ENCODE assay signal across 8 cellular contexts in the genomic region with DNA sequence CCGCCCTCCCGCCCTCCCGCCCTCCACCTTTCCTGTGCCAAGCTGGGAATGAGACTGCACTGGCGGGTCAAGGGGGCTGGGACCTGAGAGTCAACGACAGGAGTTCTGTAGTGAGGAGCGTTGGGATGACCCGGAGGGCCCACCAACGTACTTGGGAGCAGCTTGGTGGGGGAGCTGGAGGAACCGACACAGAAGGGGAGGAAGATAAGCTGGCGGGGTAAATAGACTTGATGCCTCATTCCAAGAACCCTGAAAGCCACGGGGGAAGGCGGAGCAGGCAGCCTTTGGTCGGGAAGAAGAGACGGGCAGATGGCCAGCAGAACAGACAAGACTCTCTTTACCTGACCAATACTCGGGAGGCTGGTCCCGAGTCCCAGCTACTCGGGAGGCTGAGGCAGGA. TPM values are rescaled to one million over a fixed set of nuclear protein-coding genes. Genes with fewer than 3 reads are reported as not detected.
DNase-seq lines count a peak whose midpoint lies in the region; ATAC-seq, FAIRE-seq and TF ChIP-seq lines count a peak whose summit lies in the region.

No MANE protein-coding gene starts in this region.

- H3K4me3 Mint-ChIP-seq in progenitor cell of endocrine pancreas (ENCODE audit: low read depth), result peak overlapping the region; percentile 76

- H3K9me3 Mint-ChIP-seq in progenitor cell of endocrine pancreas (ENCODE audit: low read depth), result no peaks in the 10 kb centered on the region

- TF ChIP-seq CTCF in RWPE2 (IDR thresholded peaks at IDR 0.05; ENCODE audit: poor library complexity, severe bottlenecking), result no peak
- TF ChIP-seq CTCF in progenitor cell of endocrine pancreas (IDR thresholded peaks at IDR 0.05; ENCODE audit: unreplicated experiment), result no peak

- no peak overlapping the region for H3K27ac ChIP-seq in RWPE2 (ENCODE audit: poor library complexity, severe bottlenecking)
- no peak overlapping the region for H3K27ac ChIP-seq in esophagus (ENCODE audit: low read depth in 2 of 2, low read length in 1 of 2)

- H3K4me3 ChIP-seq in RWPE2 (ENCODE audit: severe bottlenecking) (peak overlapping the region; percentile 39), esophagus (ENCODE audit: low read depth in 1 of 2, low read length in 2 of 2) (peak overlapping the region; percentile 35 to 54)

- no peaks in the 10 kb centered on the region for H3K36me3 Mint-ChIP-seq in progenitor cell of endocrine pancreas (ENCODE audit: insufficient read depth)

- ATAC-seq in RWPE2 (ENCODE audit: low read depth), result no peak; the same call in 2 of the 3 replicates

- H3K27ac Mint-ChIP-seq in progenitor cell of endocrine pancreas, result no peak overlapping the region

- H3K27me3 Mint-ChIP-seq in progenitor cell of endocrine pancreas, result peaks cover 29% of the 10 kb centered on the region

- H3K36me3 ChIP-seq in RWPE2 (ENCODE audit: low read depth), result no peaks in the 10 kb centered on the region
- no peaks in the 10 kb centered on the region for H3K36me3 ChIP-seq in esophagus (ENCODE audit: control insufficient read depth in 2 of 2, insufficient read depth in 2 of 2, low read length in 1 of 2)

- peaks cover 11% of the 10 kb centered on the region for H3K4me1 Mint-ChIP-seq in progenitor cell of endocrine pancreas (ENCODE audit: low read depth)

- 11 to 15% methylated on average over 17 of the region's 17 CpGs for WGBS in esophagus, 2 donors

- H3K4me1 ChIP-seq in RWPE2 (ENCODE audit: insufficient read depth, poor library complexity, severe bottlenecking) (no peaks in the 10 kb centered on the region), esophagus (ENCODE audit: control insufficient read depth in 2 of 2, insufficient read depth in 2 of 2, low read length in 1 of 2) (peaks cover 0 to 6% of the 10 kb centered on the region in 2 donors)

- FAIRE-seq in frontal cortex (lab: Jason Lieb, UNC), result no peak

- H3K27me3 ChIP-seq in RWPE2 (ENCODE audit: insufficient read depth, poor library complexity, severe bottlenecking) (no peaks in the 10 kb centered on the region), esophagus (ENCODE audit: control insufficient read depth in 1 of 2, insufficient read depth in 2 of 2, low read length in 2 of 2) (peaks cover 0 to 3% of the 10 kb centered on the region in 2 donors)

- DNase-seq in D341Med (ENCODE audit: low spot score) (peak; percentile 37), RWPE2 (ENCODE audit: low spot score) (no peak), progenitor cell of endocrine pancreas (ENCODE audit: low spot score, unreplicated experiment) (peak; percentile 9), globus pallidus (ENCODE audit: low spot score) (no peak), frontal cortex (ENCODE audit: low spot score in 2 of 2) (no peak), NCI-H2029 (lab: John Stamatoyannopoulos, UW) (no peak)
- DNase-seq in stimulated activated CD4-positive, alpha-beta T cell treated with anti-CD3 and anti-CD28 coated beads, Interleukin-12 subunit alpha, Interleukin-12 subunit beta, amount 100 ng/mL, for 4 hours, result no peak

- H3K9me3 ChIP-seq in RWPE2 (ENCODE audit: severe bottlenecking) (no peaks in the 10 kb centered on the region), esophagus (ENCODE audit: control insufficient read depth in 2 of 2, insufficient read depth in 1 of 2, low read depth in 1 of 2, low read length in 1 of 2) (no peaks in the 10 kb centered on the region)

RNA-seq across cellular contexts. Expression of a gene that starts 0.3 kb away (rescaled TPM):
- polyA plus RNA-seq in esophagus, result 1 to 10 TPM; 1.0 to 2.1 TPM
- total RNA-seq in progenitor cell of endocrine pancreas (0.41 and 1.2 TPM in 2 replicates), frontal cortex (1.2 TPM)

Comparison
In these comparisons a context has a peak if more than half of its experiments do, and no peak if none do; other contexts are left out.
1. DNase-seq: peak in D341Med (single experiment) and progenitor cell of endocrine pancreas (single experiment); none in RWPE2 (single experiment), globus pallidus (single experiment), frontal cortex (0 of 2), NCI-H2029 (single experiment) and stimulated activated CD4-positive, alpha-beta T cell treated with anti-CD3 and anti-CD28 coated beads, Interleukin-12 subunit alpha, Interleukin-12 subunit beta, amount 100 ng/mL, for 4 hours (single experiment).